In genomic region chr10:65123120-65123519, GRCh38 we compare ENCODE assay signal across 16 cellular contexts.
A peak's percentile ranks its signal among the peaks of the same experiment; 100 is the strongest.
DNase-seq lines count a peak whose midpoint lies in the region; ATAC-seq, FAIRE-seq and TF ChIP-seq lines count a peak whose summit lies in the region.
"Had no signal": no experiment of that assay in that cellular context is flagged by ENCODE, and none has a peak within 500 bp of the region (broad histone marks: within the 10 kb centered on the region; RNA-seq: fewer than 3 reads in every experiment).

No MANE protein-coding gene starts in this region.

- DNase-seq in H54 (ENCODE audit: insufficient read length, low spot score) (no peak), LHCN-M2 (ENCODE audit: low read depth) (peak; percentile 3), glomerular visceral epithelial cell (ENCODE audit: extremely low spot score) (peak; percentile 1), urothelium cell line (ENCODE audit: low spot score) (peak; percentile 8), medulla oblongata (ENCODE audit: extremely low spot score) (no peak)
- DNase-seq in activated CD8-positive, alpha-beta T cell treated with anti-CD3 and anti-CD28 coated beads, Interleukin-2, amount 10 ng/mL, durations not matched to agents 7 days and 5 days, result no peak
- DNase-seq: BE2C; CD4-positive, alpha-beta memory T cell; DND-41; GDM1; GOT3; HCEC 1CT had no signal

- no peak for ATAC-seq in activated CD8-positive, alpha-beta T cell treated with anti-CD3 and anti-CD28 coated beads, Interleukin-2, amount 10 ng/mL, durations not matched to agents 7 days and 5 days
- ATAC-seq in GM21717 (IDR thresholded peaks at IDR 0.05; ENCODE audit: unreplicated experiment), result no peak
- ATAC-seq: A549, K562 had no signal

- POLR2A ChIA-PET in activated CD8-positive, alpha-beta T cell treated with anti-CD3 and anti-CD28 coated beads, Interleukin-2, amount 10 ng/mL, durations not matched to agents 7 days and 5 days (lab: Charles Lee), result no interaction called here

- no peak overlapping the region for H3K4me3 Mint-ChIP-seq in activated CD8-positive, alpha-beta T cell treated with anti-CD3 and anti-CD28 coated beads, Interleukin-2, amount 10 ng/mL, durations not matched to agents 7 days and 5 days
- H3K4me3 Mint-ChIP-seq: CD4-positive, alpha-beta memory T cell had no signal

- TF ChIP-seq POLR2A in H54 (IDR thresholded peaks at IDR 0.05; ENCODE audit: low read depth, low read length), result no peak

- peaks cover 6% of the 10 kb centered on the region for H3K9me3 Mint-ChIP-seq in activated CD8-positive, alpha-beta T cell treated with anti-CD3 and anti-CD28 coated beads, Interleukin-2, amount 10 ng/mL, durations not matched to agents 7 days and 5 days (ENCODE audit: insufficient read depth)

- H3K4me1 Mint-ChIP-seq in activated CD8-positive, alpha-beta T cell treated with anti-CD3 and anti-CD28 coated beads, Interleukin-2, amount 10 ng/mL, durations not matched to agents 7 days and 5 days (ENCODE audit: low read depth), result no peaks in the 10 kb centered on the region
- H3K4me1 Mint-ChIP-seq: CD4-positive, alpha-beta memory T cell had no signal

- no peaks in the 10 kb centered on the region for H3K27me3 Mint-ChIP-seq in activated CD8-positive, alpha-beta T cell treated with anti-CD3 and anti-CD28 coated beads, Interleukin-2, amount 10 ng/mL, durations not matched to agents 7 days and 5 days (ENCODE audit: low read depth)
- H3K27me3 Mint-ChIP-seq: CD4-positive, alpha-beta memory T cell had no signal

- H3K27ac Mint-ChIP-seq in activated CD8-positive, alpha-beta T cell treated with anti-CD3 and anti-CD28 coated beads, Interleukin-2, amount 10 ng/mL, durations not matched to agents 7 days and 5 days, result no peak overlapping the region
- H3K27ac Mint-ChIP-seq: CD4-positive, alpha-beta memory T cell had no signal

- no peaks in the 10 kb centered on the region for H3K36me3 Mint-ChIP-seq in activated CD8-positive, alpha-beta T cell treated with anti-CD3 and anti-CD28 coated beads, Interleukin-2, amount 10 ng/mL, durations not matched to agents 7 days and 5 days (ENCODE audit: low read depth)
- H3K36me3 Mint-ChIP-seq: CD4-positive, alpha-beta memory T cell had no signal

- FAIRE-seq in H54 (lab: Jason Lieb, UNC), result peak; percentile 83
- no peak for FAIRE-seq in urothelium cell line (lab: Jason Lieb, UNC)
- FAIRE-seq: A549, GM12892, K562 had no signal

- CTCF ChIA-PET in activated CD8-positive, alpha-beta T cell treated with anti-CD3 and anti-CD28 coated beads, Interleukin-2, amount 10 ng/mL, durations not matched to agents 7 days and 5 days (lab: Charles Lee), result no interaction called here

Comparison
In these comparisons a context has a peak if more than half of its experiments do, and no peak if none do; other contexts are left out.
1. DNase-seq: peak in LHCN-M2 (single experiment), glomerular visceral epithelial cell (single experiment) and urothelium cell line (single experiment); none in H54 (single experiment), medulla oblongata (single experiment) and activated CD8-positive, alpha-beta T cell treated with anti-CD3 and anti-CD28 coated beads, Interleukin-2, amount 10 ng/mL, durations not matched to agents 7 days and 5 days (single experiment).